1 cellular context compared by ENCODE assay signal in genomic region chr2:218659258-218659987, GRCh38.
TF ChIP-seq lines count a peak whose summit lies in the region.

A gene with protein sequence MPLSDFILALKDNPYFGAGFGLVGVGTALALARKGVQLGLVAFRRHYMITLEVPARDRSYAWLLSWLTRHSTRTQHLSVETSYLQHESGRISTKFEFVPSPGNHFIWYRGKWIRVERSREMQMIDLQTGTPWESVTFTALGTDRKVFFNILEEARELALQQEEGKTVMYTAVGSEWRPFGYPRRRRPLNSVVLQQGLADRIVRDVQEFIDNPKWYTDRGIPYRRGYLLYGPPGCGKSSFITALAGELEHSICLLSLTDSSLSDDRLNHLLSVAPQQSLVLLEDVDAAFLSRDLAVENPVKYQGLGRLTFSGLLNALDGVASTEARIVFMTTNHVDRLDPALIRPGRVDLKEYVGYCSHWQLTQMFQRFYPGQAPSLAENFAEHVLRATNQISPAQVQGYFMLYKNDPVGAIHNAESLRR (plus strand): TSS chr2:218659683. CDS start chr2:218660988, 1,305 bp downstream.
A gene with protein sequence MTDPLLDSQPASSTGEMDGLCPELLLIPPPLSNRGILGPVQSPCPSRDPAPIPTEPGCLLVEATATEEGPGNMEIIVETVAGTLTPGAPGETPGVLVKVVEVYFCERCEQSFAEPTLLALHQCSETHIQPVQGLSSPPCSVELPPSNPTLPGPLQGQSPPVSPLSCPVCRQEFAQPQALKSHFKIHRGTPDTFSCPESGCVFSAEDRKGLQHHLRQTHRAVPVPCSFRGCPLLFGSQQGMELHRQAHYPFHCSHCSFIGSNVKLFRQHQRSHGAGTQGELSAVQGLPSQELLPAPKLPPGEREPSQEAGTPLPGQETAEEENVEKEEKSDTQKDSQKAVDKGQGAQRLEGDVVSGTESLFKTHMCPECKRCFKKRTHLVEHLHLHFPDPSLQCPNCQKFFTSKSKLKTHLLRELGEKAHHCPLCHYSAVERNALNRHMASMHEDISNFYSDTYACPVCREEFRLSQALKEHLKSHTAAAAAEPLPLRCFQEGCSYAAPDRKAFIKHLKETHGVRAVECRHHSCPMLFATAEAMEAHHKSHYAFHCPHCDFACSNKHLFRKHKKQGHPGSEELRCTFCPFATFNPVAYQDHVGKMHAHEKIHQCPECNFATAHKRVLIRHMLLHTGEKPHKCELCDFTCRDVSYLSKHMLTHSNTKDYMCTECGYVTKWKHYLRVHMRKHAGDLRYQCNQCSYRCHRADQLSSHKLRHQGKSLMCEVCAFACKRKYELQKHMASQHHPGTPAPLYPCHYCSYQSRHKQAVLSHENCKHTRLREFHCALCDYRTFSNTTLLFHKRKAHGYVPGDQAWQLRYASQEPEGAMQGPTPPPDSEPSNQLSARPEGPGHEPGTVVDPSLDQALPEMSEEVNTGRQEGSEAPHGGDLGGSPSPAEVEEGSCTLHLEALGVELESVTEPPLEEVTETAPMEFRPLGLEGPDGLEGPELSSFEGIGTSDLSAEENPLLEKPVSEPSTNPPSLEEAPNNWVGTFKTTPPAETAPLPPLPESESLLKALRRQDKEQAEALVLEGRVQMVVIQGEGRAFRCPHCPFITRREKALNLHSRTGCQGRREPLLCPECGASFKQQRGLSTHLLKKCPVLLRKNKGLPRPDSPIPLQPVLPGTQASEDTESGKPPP (N-terminal part only) (minus strand): TSS chr2:218659623. CDS start chr2:218656429, 3,194 bp downstream.

TF ChIP-seq in K562, 482 proteins besides CTCF, POLR2A, EP300 and RAD21 (continued from another document and continues in another):
- peak; percentile 88 for TF ChIP-seq E2F8 (IDR thresholded peaks at IDR 0.05; ENCODE audit: low read depth, partially characterized antibody)
- peak; percentile 63; the same call in 1 of the 2 replicates for TF ChIP-seq MXI1 (IDR thresholded peaks at IDR 0.05; ENCODE audit: low read depth, low read length)
- TF ChIP-seq RBBP5 (IDR thresholded peaks at IDR 0.05; ENCODE audit: borderline replicate concordance, insufficient read depth, low read length, poor library complexity, severe bottlenecking): peak; percentile 27
- peak; percentile 95 for TF ChIP-seq MYC (IDR thresholded peaks at IDR 0.05; ENCODE audit: low read depth, low read length)
- TF ChIP-seq MYC (CRISPR knock-in tag; IDR thresholded peaks at IDR 0.05; ENCODE audit: borderline replicate concordance, low read depth): no peak
- no peak for TF ChIP-seq TRIM24 (IDR thresholded peaks at IDR 0.05)
- TF ChIP-seq NR2C2 (CRISPR knock-in tag; IDR thresholded peaks at IDR 0.05): no peak
- TF ChIP-seq NR2C2 (tag; IDR thresholded peaks at IDR 0.05): peak; percentile 78; the same call in 1 of the 2 replicates
- TF ChIP-seq E2F6 (IDR thresholded peaks at IDR 0.05; ENCODE audit: borderline replicate concordance in 1 of 2, extremely low read depth in 1 of 2, insufficient read depth in 1 of 2, insufficient read length in 1 of 2, low read depth in 1 of 2, low read length in 1 of 2, poor library complexity in 1 of 2, severe bottlenecking in 1 of 2): peak; percentile 47 to 61
- TF ChIP-seq, protein P1, sequence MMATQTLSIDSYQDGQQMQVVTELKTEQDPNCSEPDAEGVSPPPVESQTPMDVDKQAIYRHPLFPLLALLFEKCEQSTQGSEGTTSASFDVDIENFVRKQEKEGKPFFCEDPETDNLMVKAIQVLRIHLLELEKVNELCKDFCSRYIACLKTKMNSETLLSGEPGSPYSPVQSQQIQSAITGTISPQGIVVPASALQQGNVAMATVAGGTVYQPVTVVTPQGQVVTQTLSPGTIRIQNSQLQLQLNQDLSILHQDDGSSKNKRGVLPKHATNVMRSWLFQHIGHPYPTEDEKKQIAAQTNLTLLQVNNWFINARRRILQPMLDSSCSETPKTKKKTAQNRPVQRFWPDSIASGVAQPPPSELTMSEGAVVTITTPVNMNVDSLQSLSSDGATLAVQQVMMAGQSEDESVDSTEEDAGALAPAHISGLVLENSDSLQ (IDR thresholded peaks at IDR 0.05): peak; percentile 93
- TF ChIP-seq, protein P2, sequence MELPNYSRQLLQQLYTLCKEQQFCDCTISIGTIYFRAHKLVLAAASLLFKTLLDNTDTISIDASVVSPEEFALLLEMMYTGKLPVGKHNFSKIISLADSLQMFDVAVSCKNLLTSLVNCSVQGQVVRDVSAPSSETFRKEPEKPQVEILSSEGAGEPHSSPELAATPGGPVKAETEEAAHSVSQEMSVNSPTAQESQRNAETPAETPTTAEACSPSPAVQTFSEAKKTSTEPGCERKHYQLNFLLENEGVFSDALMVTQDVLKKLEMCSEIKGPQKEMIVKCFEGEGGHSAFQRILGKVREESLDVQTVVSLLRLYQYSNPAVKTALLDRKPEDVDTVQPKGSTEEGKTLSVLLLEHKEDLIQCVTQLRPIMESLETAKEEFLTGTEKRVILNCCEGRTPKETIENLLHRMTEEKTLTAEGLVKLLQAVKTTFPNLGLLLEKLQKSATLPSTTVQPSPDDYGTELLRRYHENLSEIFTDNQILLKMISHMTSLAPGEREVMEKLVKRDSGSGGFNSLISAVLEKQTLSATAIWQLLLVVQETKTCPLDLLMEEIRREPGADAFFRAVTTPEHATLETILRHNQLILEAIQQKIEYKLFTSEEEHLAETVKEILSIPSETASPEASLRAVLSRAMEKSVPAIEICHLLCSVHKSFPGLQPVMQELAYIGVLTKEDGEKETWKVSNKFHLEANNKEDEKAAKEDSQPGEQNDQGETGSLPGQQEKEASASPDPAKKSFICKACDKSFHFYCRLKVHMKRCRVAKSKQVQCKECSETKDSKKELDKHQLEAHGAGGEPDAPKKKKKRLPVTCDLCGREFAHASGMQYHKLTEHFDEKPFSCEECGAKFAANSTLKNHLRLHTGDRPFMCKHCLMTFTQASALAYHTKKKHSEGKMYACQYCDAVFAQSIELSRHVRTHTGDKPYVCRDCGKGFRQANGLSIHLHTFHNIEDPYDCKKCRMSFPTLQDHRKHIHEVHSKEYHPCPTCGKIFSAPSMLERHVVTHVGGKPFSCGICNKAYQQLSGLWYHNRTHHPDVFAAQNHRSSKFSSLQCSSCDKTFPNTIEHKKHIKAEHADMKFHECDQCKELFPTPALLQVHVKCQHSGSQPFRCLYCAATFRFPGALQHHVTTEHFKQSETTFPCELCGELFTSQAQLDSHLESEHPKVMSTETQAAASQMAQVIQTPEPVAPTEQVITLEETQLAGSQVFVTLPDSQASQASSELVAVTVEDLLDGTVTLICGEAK (IDR thresholded peaks at IDR 0.05): peak; percentile 72
- TF ChIP-seq, protein P2 (CRISPR knock-in tag; IDR thresholded peaks at IDR 0.05): no peak
- peak in 1 of 2 experiments; percentile 81; a peak in 2 of 4 replicates for TF ChIP-seq HDAC1 (IDR thresholded peaks at IDR 0.05)
- no peak for TF ChIP-seq POLR2AphosphoS5 (IDR thresholded peaks at IDR 0.05; ENCODE audit: control insufficient read depth, insufficient read depth, low read depth, low read length)
- no peak for TF ChIP-seq MEF2D (tag; conservative IDR thresholded peaks at IDR 0.05; ENCODE audit: low read depth)
- TF ChIP-seq VEZF1 (CRISPR knock-in tag; IDR thresholded peaks at IDR 0.05): peak; percentile 56
- peak; percentile 58 for TF ChIP-seq SP1 (CRISPR knock-in tag; IDR thresholded peaks at IDR 0.05)
- peak; percentile 86 for TF ChIP-seq TCF7 (IDR thresholded peaks at IDR 0.05; ENCODE audit: borderline replicate concordance)
- TF ChIP-seq PRPF4 (IDR thresholded peaks at IDR 0.05; ENCODE audit: insufficient read depth, low read depth, low read length, poor library complexity, severe bottlenecking): no peak
- peak; percentile 88 for TF ChIP-seq GABPA (tag; conservative IDR thresholded peaks at IDR 0.05; ENCODE audit: low read depth)
- TF ChIP-seq MAZ (CRISPR knock-in tag; conservative IDR thresholded peaks at IDR 0.05 in 1 of 2, IDR thresholded peaks at IDR 0.05 in 1 of 2): peak in 1 of 2 experiments; percentile 56; a peak in 1 of 4 replicates
- no peak for TF ChIP-seq ATF1 (CRISPR knock-in tag; IDR thresholded peaks at IDR 0.05)
- peak; percentile 59 for TF ChIP-seq ATF1 (tag; IDR thresholded peaks at IDR 0.05)
- TF ChIP-seq NR2C1 (IDR thresholded peaks at IDR 0.05): no peak
- TF ChIP-seq NR2C1 (tag; IDR thresholded peaks at IDR 0.05): 0 out of 2 replicates have a peak, but pooled peaks have one; percentile 41
